In genomic region chr13:59318320-59318930, GRCh38 we compare ENCODE assay signal across 8 cellular contexts.
DNase-seq lines count a peak whose midpoint lies in the region; ATAC-seq, FAIRE-seq and TF ChIP-seq lines count a peak whose summit lies in the region.

No MANE protein-coding gene starts in this region.

- no peak overlapping the region for H3K4me2 ChIP-seq in PC-9

- H3K9me2 ChIP-seq in PC-9 (ENCODE audit: insufficient read depth), result no peaks in the 10 kb centered on the region

- CTCF ChIA-PET in CD8-positive, alpha-beta T cell (lab: Charles Lee), result interaction anchor here (0.6 to 1.4 kb wide), 5 partner anchors 12 to 1088 kb away, joined by 3 to 5 read pairs (median 4); no protein-coding TSS in a partner anchor
- CTCF ChIA-PET in PC-9 (lab: Charles Lee), result no interaction called here

- H3K36me3 ChIP-seq in CD8-positive, alpha-beta T cell (ENCODE audit: insufficient read depth, low read length), result no peaks in the 10 kb centered on the region
- H3K36me3 ChIP-seq in PC-9 (ENCODE audit: low read depth), result no peaks in the 10 kb centered on the region

- H3K27me3 Mint-ChIP-seq in CD8-positive, alpha-beta T cell (ENCODE audit: low read depth), result peaks cover 4% of the 10 kb centered on the region
- H3K27me3 Mint-ChIP-seq in glutamatergic neuron (ENCODE audit: unreplicated experiment) (peaks cover 3% of the 10 kb centered on the region), progenitor cell of endocrine pancreas (no peaks in the 10 kb centered on the region)

- no peaks in the 10 kb centered on the region for H3F3A ChIP-seq in PC-9 (ENCODE audit: insufficient read depth, low read depth)

- no peaks in the 10 kb centered on the region for H3K4me1 Mint-ChIP-seq in CD8-positive, alpha-beta T cell (ENCODE audit: low read depth)
- peaks cover 10% of the 10 kb centered on the region for H3K4me1 Mint-ChIP-seq in glutamatergic neuron (ENCODE audit: low read depth, unreplicated experiment)
- peaks cover 3% of the 10 kb centered on the region for H3K4me1 Mint-ChIP-seq in progenitor cell of endocrine pancreas (ENCODE audit: low read depth)

- ATAC-seq in CD8-positive, alpha-beta T cell, result no peak
- peak; percentile 60 for ATAC-seq in GM19328 (IDR thresholded peaks at IDR 0.05; ENCODE audit: unreplicated experiment)
- no peak for ATAC-seq in HG03565 (IDR thresholded peaks at IDR 0.05; ENCODE audit: unreplicated experiment)

- no peaks in the 10 kb centered on the region for H3K27me3 ChIP-seq in CD8-positive, alpha-beta T cell (ENCODE audit: insufficient read depth, low read length)
- no peaks in the 10 kb centered on the region for H3K27me3 ChIP-seq in PC-9 (ENCODE audit: insufficient read depth, low read depth)

- no peak for FAIRE-seq in HTR-8/SVneo (lab: Jason Lieb, UNC)

- TF ChIP-seq CTCF in CD8-positive, alpha-beta T cell (IDR thresholded peaks at IDR 0.05), result peak; percentile 56
- TF ChIP-seq CTCF in PC-9 (conservative IDR thresholded peaks at IDR 0.05) (peak; percentile 80), glutamatergic neuron (IDR thresholded peaks at IDR 0.05; ENCODE audit: partially characterized antibody, unreplicated experiment) (peak; percentile 89), progenitor cell of endocrine pancreas (IDR thresholded peaks at IDR 0.05; ENCODE audit: unreplicated experiment) (peak; percentile 86)

- DNase-seq in CD8-positive, alpha-beta T cell, result peak in 6 of 7 experiments; percentile 8 to 58 (median 36)
- DNase-seq in HTR-8/SVneo (ENCODE audit: insufficient read length, low spot score), result peak; percentile 14
- peak in 1 of 2 experiments; percentile 39 for DNase-seq in PC-9
- peak; percentile 17 for DNase-seq in activated gamma-delta T cell treated with anti-CD3 and anti-CD28 coated beads, Interleukin-2, amount 50 U/mL, for 16 hours (ENCODE audit: low read depth)
- peak; percentile 90 for DNase-seq in glutamatergic neuron
- peak; percentile 67 for DNase-seq in progenitor cell of endocrine pancreas (ENCODE audit: low spot score, unreplicated experiment)

- intact Hi-C loops in CD8-positive, alpha-beta T cell (cut with DNase I, micrococcal nuclease), result no loop called here
- intact Hi-C loops in PC-9 (cut with micrococcal nuclease; ENCODE audit: unreplicated experiment), result no loop called here

- no TSS peak for BruUV-seq in PC-9 (replicated peaks; lab: Mats Ljungman, UMichigan)

- H3K9me3 ChIP-seq in CD8-positive, alpha-beta T cell (ENCODE audit: low read length), result no peaks in the 10 kb centered on the region
- H3K9me3 ChIP-seq in PC-9 (ENCODE audit: insufficient read depth, low read depth), result no peaks in the 10 kb centered on the region

- H3K27ac ChIP-seq in CD8-positive, alpha-beta T cell (ENCODE audit: low read depth, low read length), result no peak overlapping the region
- H3K27ac ChIP-seq in PC-9, result no peak overlapping the region

- H3K4me1 ChIP-seq in CD8-positive, alpha-beta T cell (ENCODE audit: insufficient read depth, low read length), result no peaks in the 10 kb centered on the region
- H3K4me1 ChIP-seq in PC-9 (replicated peaks; ENCODE audit: insufficient read depth), result no peaks in the 10 kb centered on the region

- no peaks in the 10 kb centered on the region for H3K36me3 Mint-ChIP-seq in CD8-positive, alpha-beta T cell
- no peaks in the 10 kb centered on the region for H3K36me3 Mint-ChIP-seq in glutamatergic neuron (ENCODE audit: unreplicated experiment)
- no peaks in the 10 kb centered on the region for H3K36me3 Mint-ChIP-seq in progenitor cell of endocrine pancreas (ENCODE audit: insufficient read depth)

- no peaks in the 10 kb centered on the region for H3K9me3 Mint-ChIP-seq in CD8-positive, alpha-beta T cell
- H3K9me3 Mint-ChIP-seq in glutamatergic neuron (ENCODE audit: unreplicated experiment) (no peaks in the 10 kb centered on the region), progenitor cell of endocrine pancreas (ENCODE audit: low read depth) (peaks cover 4% of the 10 kb centered on the region)

- H3K4me3 ChIP-seq in CD8-positive, alpha-beta T cell (ENCODE audit: low read depth, low read length), result no peak overlapping the region
- H3K4me3 ChIP-seq in PC-9, result no peak overlapping the region

- no peak overlapping the region for H2AFZ ChIP-seq in PC-9

- H3K27ac Mint-ChIP-seq in CD8-positive, alpha-beta T cell, result no peak overlapping the region
- no peak overlapping the region for H3K27ac Mint-ChIP-seq in glutamatergic neuron (ENCODE audit: unreplicated experiment)
- no peak overlapping the region for H3K27ac Mint-ChIP-seq in progenitor cell of endocrine pancreas

- H3K4me3 Mint-ChIP-seq in CD8-positive, alpha-beta T cell, result no peak overlapping the region
- H3K4me3 Mint-ChIP-seq in glutamatergic neuron (ENCODE audit: unreplicated experiment) (no peak overlapping the region), progenitor cell of endocrine pancreas (ENCODE audit: low read depth) (no peak overlapping the region)

- POLR2A ChIA-PET in CD8-positive, alpha-beta T cell (lab: Charles Lee), result no interaction called here
- POLR2A ChIA-PET in PC-9 (lab: Charles Lee; ENCODE audit: unreplicated experiment), result no interaction called here

- no peaks in the 10 kb centered on the region for H3K79me2 ChIP-seq in PC-9 (ENCODE audit: low read depth)

- no peaks in the 10 kb centered on the region for H4K20me1 ChIP-seq in PC-9 (ENCODE audit: insufficient read depth)
